ENCODE assay signal across 16 cellular contexts in genomic region chr2:101718479-101718878, GRCh38. TPM values are rescaled to one million over a fixed set of nuclear protein-coding genes. Genes with fewer than 3 reads are reported as not detected.
A peak's percentile ranks its signal among the peaks of the same experiment; 100 is the strongest.
DNase-seq lines count a peak whose midpoint lies in the region; ATAC-seq, FAIRE-seq and TF ChIP-seq lines count a peak whose summit lies in the region.
"Had no signal": no experiment of that assay in that cellular context is flagged by ENCODE, and none has a peak within 500 bp of the region (broad histone marks: within the 10 kb centered on the region; RNA-seq: fewer than 3 reads in every experiment).

No MANE protein-coding gene starts in this region.

- CTCF ChIA-PET in activated CD8-positive, alpha-beta memory T cell treated with anti-CD3 and anti-CD28 coated beads, Interleukin-2, amount 10 ng/mL, durations not matched to agents 7 days and 5 days (lab: Charles Lee) = interaction anchor here (0.7 to 1.8 kb wide), 5 partner anchors 11 to 104 kb away, joined by 3 to 7 read pairs (median 3); no protein-coding TSS in a partner anchor
- CTCF ChIA-PET in OCI-LY7 (lab: Charles Lee; ENCODE audit: unreplicated experiment) = interaction anchor here (0.6 to 3.0 kb wide), 5 partner anchors 9 to 22 kb away, joined by 3 to 11 read pairs (median 3); no protein-coding TSS in a partner anchor

- no TSS peak for BruUV-seq in OCI-LY7 (replicated peaks; lab: Mats Ljungman, UMichigan)

- peaks cover 47% of the 10 kb centered on the region for H3K36me3 Mint-ChIP-seq in activated CD8-positive, alpha-beta memory T cell treated with anti-CD3 and anti-CD28 coated beads, Interleukin-2, amount 10 ng/mL, durations not matched to agents 7 days and 5 days
- peaks cover 27% of the 10 kb centered on the region for H3K36me3 Mint-ChIP-seq in activated naive CD8-positive, alpha-beta T cell treated with anti-CD3 and anti-CD28 coated beads, Interleukin-2, amount 50 U/mL, for 24 hours (ENCODE audit: low read depth)

- H3K4me2 ChIP-seq in OCI-LY7 (ENCODE audit: low read length) (peak overlapping the region; percentile 87), osteoblast (ENCODE audit: insufficient read depth, low read length) (peak overlapping the region; percentile 2)

- peak overlapping the region; percentile 99 for H3K27ac ChIP-seq in OCI-LY7 (ENCODE audit: low read depth, low read length, poor library complexity, severe bottlenecking)
- peak overlapping the region; percentile 12 for H3K27ac ChIP-seq in osteoblast (ENCODE audit: low read depth, low read length)
- H3K27ac ChIP-seq: body of pancreas, tibial artery, VCaP had no signal

- peaks cover 6% of the 10 kb centered on the region for H3K9me3 Mint-ChIP-seq in activated CD8-positive, alpha-beta memory T cell treated with anti-CD3 and anti-CD28 coated beads, Interleukin-2, amount 10 ng/mL, durations not matched to agents 7 days and 5 days (ENCODE audit: low read depth)
- peaks cover 17% of the 10 kb centered on the region for H3K9me3 Mint-ChIP-seq in activated naive CD8-positive, alpha-beta T cell treated with anti-CD3 and anti-CD28 coated beads, Interleukin-2, amount 50 U/mL, for 24 hours
- H3K9me3 Mint-ChIP-seq: nephron had no signal

- intact Hi-C loops in OCI-LY7 (cut with micrococcal nuclease; ENCODE audit: unreplicated experiment) = loop anchor here (5.0 to 10.0 kb wide), 2 partner anchors 104 to 464 kb away; partner anchors contain the start of gene CNOT11

- peaks cover 56% of the 10 kb centered on the region for H3K4me1 Mint-ChIP-seq in activated CD8-positive, alpha-beta memory T cell treated with anti-CD3 and anti-CD28 coated beads, Interleukin-2, amount 10 ng/mL, durations not matched to agents 7 days and 5 days
- H3K4me1 Mint-ChIP-seq in activated naive CD8-positive, alpha-beta T cell treated with anti-CD3 and anti-CD28 coated beads, Interleukin-2, amount 50 U/mL, for 24 hours = peaks cover 97% of the 10 kb centered on the region

- FAIRE-seq in frontal cortex (lab: Jason Lieb, UNC) = no peak

- peak overlapping the region; percentile 40 for H3K4me3 ChIP-seq in OCI-LY7 (ENCODE audit: low read depth, low read length, poor library complexity, severe bottlenecking)
- H3K4me3 ChIP-seq in osteoblast (ENCODE audit: insufficient read depth, low read length) = no peak overlapping the region
- H3K4me3 ChIP-seq: body of pancreas, dorsolateral prefrontal cortex, tibial artery had no signal

- no peak overlapping the region for H3K4me3 Mint-ChIP-seq in activated CD8-positive, alpha-beta memory T cell treated with anti-CD3 and anti-CD28 coated beads, Interleukin-2, amount 10 ng/mL, durations not matched to agents 7 days and 5 days
- H3K4me3 Mint-ChIP-seq in activated naive CD8-positive, alpha-beta T cell treated with anti-CD3 and anti-CD28 coated beads, Interleukin-2, amount 50 U/mL, for 24 hours = no peak overlapping the region
- H3K4me3 Mint-ChIP-seq: nephron had no signal

- H3K36me3 ChIP-seq in OCI-LY7 (ENCODE audit: insufficient read depth, low read length) (peaks cover 49% of the 10 kb centered on the region), osteoblast (ENCODE audit: insufficient read depth, low read length) (peaks cover 5% of the 10 kb centered on the region)
- H3K36me3 ChIP-seq: tibial artery had no signal

- H3K27me3 ChIP-seq in osteoblast (ENCODE audit: insufficient read depth, low read length) = no peaks in the 10 kb centered on the region
- H3K27me3 ChIP-seq: body of pancreas, dorsolateral prefrontal cortex, tibial artery had no signal

- H2AFZ ChIP-seq in OCI-LY7 (ENCODE audit: low read length) (no peak overlapping the region), osteoblast (ENCODE audit: low read length) (no peak overlapping the region)

- H3K27me3 Mint-ChIP-seq in activated CD8-positive, alpha-beta memory T cell treated with anti-CD3 and anti-CD28 coated beads, Interleukin-2, amount 10 ng/mL, durations not matched to agents 7 days and 5 days = no peaks in the 10 kb centered on the region
- no peaks in the 10 kb centered on the region for H3K27me3 Mint-ChIP-seq in activated naive CD8-positive, alpha-beta T cell treated with anti-CD3 and anti-CD28 coated beads, Interleukin-2, amount 50 U/mL, for 24 hours

- H3K9me3 ChIP-seq in OCI-LY7 (ENCODE audit: low read length) (peaks cover 18% of the 10 kb centered on the region; the same call in 1 of the 2 replicates), osteoblast (ENCODE audit: low read depth, low read length) (no peaks in the 10 kb centered on the region)
- H3K9me3 ChIP-seq: body of pancreas, tibial artery had no signal

- ATAC-seq in activated CD8-positive, alpha-beta memory T cell treated with anti-CD3 and anti-CD28 coated beads, Interleukin-2, amount 10 ng/mL, durations not matched to agents 7 days and 5 days = no peak
- ATAC-seq in activated naive CD8-positive, alpha-beta T cell treated with anti-CD3 and anti-CD28 coated beads, Interleukin-2, amount 50 U/mL, for 24 hours = no peak
- ATAC-seq: body of pancreas, left ventricle myocardium superior had no signal

- POLR2A ChIA-PET in OCI-LY7 (lab: Charles Lee) = interaction anchor here (0.7 to 6.4 kb wide), 11 partner anchors 10 to 46 kb away, joined by 3 to 77 read pairs (median 8); partner anchors contain the start of gene MAP4K4

- DNase-seq in activated CD8-positive, alpha-beta memory T cell treated with anti-CD3 and anti-CD28 coated beads, Interleukin-2, amount 10 ng/mL, durations not matched to agents 7 days and 5 days = no peak
- DNase-seq in activated CD8-positive, alpha-beta memory T cell treated with anti-CD3 and anti-CD28 coated beads, Interleukin-2, amount 50 U/mL, for 4 hours = no peak
- DNase-seq in OCI-LY7 (ENCODE audit: low spot score) (no peak), osteoblast (ENCODE audit: insufficient read length, low spot score, missing footprints) (no peak), epidermal melanocyte (ENCODE audit: insufficient read length, low spot score) (no peak), frontal cortex (ENCODE audit: low spot score in 2 of 2) (no peak), HK-2 (ENCODE audit: unreplicated experiment) (no peak)
- DNase-seq in activated naive CD8-positive, alpha-beta T cell treated with anti-CD3 and anti-CD28 coated beads, Interleukin-2, amount 50 U/mL, for 24 hours = no peak
- DNase-seq: ACHN, body of pancreas, dorsolateral prefrontal cortex, left ventricle myocardium superior, NCI-H1694, tibial artery had no signal

- TF ChIP-seq CTCF in OCI-LY7 (conservative IDR thresholded peaks at IDR 0.05; ENCODE audit: low read length) (no peak), osteoblast (IDR thresholded peaks at IDR 0.05; ENCODE audit: extremely low read depth, low read depth, low read length) (no peak)

- H3K79me2 ChIP-seq in OCI-LY7 (ENCODE audit: insufficient read depth, low read depth, low read length) (peaks cover 95% of the 10 kb centered on the region), osteoblast (ENCODE audit: insufficient read depth, low read length) (peaks cover 98% of the 10 kb centered on the region)

- H3K4me1 ChIP-seq in OCI-LY7 (ENCODE audit: insufficient read depth, low read length, poor library complexity, severe bottlenecking) (peaks cover 92% of the 10 kb centered on the region), osteoblast (ENCODE audit: insufficient read depth, low read length) (peaks cover 29% of the 10 kb centered on the region)

- peak overlapping the region; percentile 88 for H3K27ac Mint-ChIP-seq in activated CD8-positive, alpha-beta memory T cell treated with anti-CD3 and anti-CD28 coated beads, Interleukin-2, amount 10 ng/mL, durations not matched to agents 7 days and 5 days
- peak overlapping the region; percentile 99 for H3K27ac Mint-ChIP-seq in activated naive CD8-positive, alpha-beta T cell treated with anti-CD3 and anti-CD28 coated beads, Interleukin-2, amount 50 U/mL, for 24 hours

- H4K20me1 ChIP-seq in OCI-LY7 (ENCODE audit: insufficient read depth, low read length) = no peaks in the 10 kb centered on the region
- peaks cover 77% of the 10 kb centered on the region for H4K20me1 ChIP-seq in osteoblast (ENCODE audit: insufficient read depth, low read length)

- H3K9me2 ChIP-seq in OCI-LY7 (ENCODE audit: insufficient read depth, low read length) = no peaks in the 10 kb centered on the region

RNA-seq across cellular contexts. Expression of gene MAP4K4, which starts 21.0 kb away (rescaled TPM):
- 10 to 100 TPM; 42.8 to 45.9 TPM for total RNA-seq in activated CD8-positive, alpha-beta memory T cell treated with anti-CD3 and anti-CD28 coated beads, Interleukin-2, amount 10 ng/mL, durations not matched to agents 7 days and 5 days
- total RNA-seq in OCI-LY7 (2014; rRNA removed; shearing (Covaris generic)) = 67.2 and 74.0 TPM in 2 replicates
- total RNA-seq in OCI-LY7 (2022) = 181 and 206 TPM in 2 replicates
- total RNA-seq in osteoblast = 231 and 287 TPM in 2 replicates
- 161 TPM for total RNA-seq in frontal cortex
